ENCODE assay signal across 8 cellular contexts in the genomic region with DNA sequence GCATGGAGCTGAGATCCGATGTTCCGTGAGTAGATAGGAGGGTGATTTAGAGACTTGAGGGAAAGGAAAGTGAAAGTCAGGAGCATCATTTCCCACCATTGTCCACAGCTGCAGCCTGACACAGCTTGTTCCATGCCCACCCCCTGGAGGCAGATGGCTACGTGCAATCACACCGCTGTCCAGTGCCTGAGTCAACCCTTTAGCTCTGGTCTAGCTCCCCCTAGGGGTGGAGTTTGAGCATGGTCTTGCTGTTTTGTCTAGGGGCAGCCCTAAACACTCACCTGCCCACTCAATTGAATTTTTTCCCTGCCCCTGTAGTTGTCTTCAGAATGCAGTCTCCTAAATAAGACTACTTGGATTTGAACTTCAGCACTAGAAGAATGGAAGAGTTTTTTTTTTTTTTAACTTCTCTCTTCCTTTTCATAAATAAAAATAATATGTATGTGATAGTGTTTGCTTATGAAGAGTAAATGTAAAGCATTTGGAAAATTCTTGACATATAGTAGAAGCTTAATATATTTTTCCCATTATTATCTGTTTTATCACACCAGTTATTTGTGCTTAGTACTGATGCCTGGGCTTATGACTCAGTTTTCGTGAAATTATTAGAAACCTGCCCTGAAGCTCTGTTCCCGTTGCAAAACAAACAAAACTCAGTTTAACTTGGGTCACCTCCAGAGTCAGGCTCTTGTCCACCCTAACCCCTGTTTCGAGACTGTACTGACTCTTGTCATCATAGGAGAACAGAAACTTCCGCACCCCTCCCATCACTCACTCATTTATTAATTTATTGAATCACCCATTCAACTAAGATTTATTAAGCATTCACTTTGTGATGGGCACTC.
DNase-seq lines count a peak whose midpoint lies in the region; ATAC-seq and TF ChIP-seq lines count a peak whose summit lies in the region.

No MANE protein-coding gene starts in this region.

- no peak overlapping the region for H3K27ac ChIP-seq in gastrocnemius medialis

- H3K36me3 Mint-ChIP-seq in activated T-helper 1 cell treated with anti-CD3 and anti-CD28 coated beads, Interleukin-12 subunit alpha, Interleukin-12 subunit beta, Interleukin-2, Interleukin-4 antibody, amounts not matched to agents 30 ng/mL and 10 ng/mL and 1 ng/mL, durations not matched to agents 14 hours and 24 hours and 36 hours (ENCODE audit: low read depth) = no peaks in the 10 kb centered on the region

- ATAC-seq in GM18873 (IDR thresholded peaks at IDR 0.05; ENCODE audit: low FRiP score, unreplicated experiment) = peak; percentile 81
- peak; percentile 71 for ATAC-seq in HG03135 (IDR thresholded peaks at IDR 0.05; ENCODE audit: unreplicated experiment)
- peak; percentile 93 to 96 for ATAC-seq in left cardiac atrium
- ATAC-seq in gastrocnemius medialis = peak; percentile 56 to 85

- H3K4me1 ChIP-seq in gastrocnemius medialis = peaks cover 17 to 23% of the 10 kb centered on the region in 2 donors

- in situ Hi-C loops in gastrocnemius medialis (cut with MboI; ENCODE audit: low sequenced_read_pairs in 4 of 4) = loop anchor here in 1 of 4 donors (25.0 kb wide), 1 partner anchor 612 kb away; no protein-coding TSS in a partner anchor

- H3K4me1 Mint-ChIP-seq in activated T-helper 1 cell treated with anti-CD3 and anti-CD28 coated beads, Interleukin-12 subunit alpha, Interleukin-12 subunit beta, Interleukin-2, Interleukin-4 antibody, amounts not matched to agents 30 ng/mL and 10 ng/mL and 1 ng/mL, durations not matched to agents 14 hours and 24 hours and 36 hours (ENCODE audit: low read depth) = no peaks in the 10 kb centered on the region

- H3K27me3 Mint-ChIP-seq in activated T-helper 1 cell treated with anti-CD3 and anti-CD28 coated beads, Interleukin-12 subunit alpha, Interleukin-12 subunit beta, Interleukin-2, Interleukin-4 antibody, amounts not matched to agents 30 ng/mL and 10 ng/mL and 1 ng/mL, durations not matched to agents 14 hours and 24 hours and 36 hours (ENCODE audit: insufficient read depth) = no peaks in the 10 kb centered on the region

- intact Hi-C loops in activated T-helper 1 cell treated with anti-CD3 and anti-CD28 coated beads, Interleukin-12 subunit alpha, Interleukin-12 subunit beta, Interleukin-2, Interleukin-4 antibody, amounts not matched to agents 30 ng/mL and 10 ng/mL and 1 ng/mL, durations not matched to agents 14 hours and 24 hours and 36 hours (cut with micrococcal nuclease) = loop anchor here (10.0 kb wide), 1 partner anchor 609 kb away; no protein-coding TSS in a partner anchor
- intact Hi-C loops in left cardiac atrium (cut with DNase I) (loop anchor here (10.0 kb wide), 2 partner anchors 609 to 759 kb away; no protein-coding TSS in a partner anchor), gastrocnemius medialis (cut with DNase I; ENCODE audit: low total_unique reads) (loop anchor here (5.0 kb wide), 1 partner anchor 602 kb away; no protein-coding TSS in a partner anchor)

- TF ChIP-seq POLR2A in gastrocnemius medialis (IDR thresholded peaks at IDR 0.05) = no peak

- peak; percentile 27 for DNase-seq in COLO668 (lab: John Stamatoyannopoulos, UW; ENCODE audit: unreplicated experiment)
- peak; percentile 42 for DNase-seq in NCI-H446 treated with DMSO at 0.1 percent for 48 hours (lab: John Stamatoyannopoulos, UW)
- peak; percentile 0 for DNase-seq in activated T-helper 1 cell treated with anti-CD3 and anti-CD28 coated beads, Interleukin-12 subunit alpha, Interleukin-12 subunit beta, Interleukin-2, Interleukin-4 antibody, amounts not matched to agents 30 ng/mL and 10 ng/mL and 1 ng/mL, durations not matched to agents 14 hours and 24 hours and 36 hours (ENCODE audit: low spot score)
- peak; percentile 85 for DNase-seq in left cardiac atrium
- DNase-seq in gastrocnemius medialis = peak; percentile 46 to 64
- no peak for DNase-seq in NCI-H226

- no peak overlapping the region for H3K4me3 Mint-ChIP-seq in activated T-helper 1 cell treated with anti-CD3 and anti-CD28 coated beads, Interleukin-12 subunit alpha, Interleukin-12 subunit beta, Interleukin-2, Interleukin-4 antibody, amounts not matched to agents 30 ng/mL and 10 ng/mL and 1 ng/mL, durations not matched to agents 14 hours and 24 hours and 36 hours

- H3K27ac Mint-ChIP-seq in activated T-helper 1 cell treated with anti-CD3 and anti-CD28 coated beads, Interleukin-12 subunit alpha, Interleukin-12 subunit beta, Interleukin-2, Interleukin-4 antibody, amounts not matched to agents 30 ng/mL and 10 ng/mL and 1 ng/mL, durations not matched to agents 14 hours and 24 hours and 36 hours = no peak overlapping the region

- no peak overlapping the region for H3K4me3 ChIP-seq in gastrocnemius medialis

- no peaks in the 10 kb centered on the region for H3K9me3 Mint-ChIP-seq in activated T-helper 1 cell treated with anti-CD3 and anti-CD28 coated beads, Interleukin-12 subunit alpha, Interleukin-12 subunit beta, Interleukin-2, Interleukin-4 antibody, amounts not matched to agents 30 ng/mL and 10 ng/mL and 1 ng/mL, durations not matched to agents 14 hours and 24 hours and 36 hours

- peak; percentile 49 to 73 (median 61) for TF ChIP-seq CTCF in gastrocnemius medialis (IDR thresholded peaks at IDR 0.05 in 4 of 5, conservative IDR thresholded peaks at IDR 0.05 in 1 of 5)

- no peaks in the 10 kb centered on the region for H3K9me3 ChIP-seq in gastrocnemius medialis

- no peaks in the 10 kb centered on the region for H3K36me3 ChIP-seq in gastrocnemius medialis

- H3K27me3 ChIP-seq in gastrocnemius medialis = no peaks in the 10 kb centered on the region
